Comparison of ENCODE assay signal across 18 cellular contexts in genomic region chr2:102060047-102060446, GRCh38.
DNase-seq lines count a peak whose midpoint lies in the region; ATAC-seq and TF ChIP-seq lines count a peak whose summit lies in the region.
"Had no signal": no experiment of that assay in that cellular context is flagged by ENCODE, and none has a peak within 500 bp of the region (broad histone marks: within the 10 kb centered on the region; RNA-seq: fewer than 3 reads in every experiment).

No MANE protein-coding gene starts in this region.

- H3K4me1 ChIP-seq in adipocyte (ENCODE audit: control insufficient read depth, insufficient read depth, low read length) (peaks cover 71% of the 10 kb centered on the region), transverse colon (peaks cover 14 to 47% (median 29%) of the 10 kb centered on the region in 4 donors)

- no peaks in the 10 kb centered on the region for H3K27me3 ChIP-seq in adipocyte (replicated peaks; ENCODE audit: control insufficient read depth, insufficient read depth, low read length)
- no peaks in the 10 kb centered on the region for H3K27me3 ChIP-seq in transverse colon

- H3K36me3 ChIP-seq in adipocyte (ENCODE audit: control insufficient read depth, insufficient read depth, low read length, severe bottlenecking) (no peaks in the 10 kb centered on the region), transverse colon (no peaks in the 10 kb centered on the region)

- H3K36me3 Mint-ChIP-seq in nephron (ENCODE audit: low read depth): no peaks in the 10 kb centered on the region
- H3K36me3 Mint-ChIP-seq in activated naive CD4-positive, alpha-beta T cell treated with anti-CD3 and anti-CD28 coated beads, Interleukin-2, amount 50 U/mL, for 72 hours: no peaks in the 10 kb centered on the region
- H3K36me3 Mint-ChIP-seq: CD4-positive, CD25-positive, alpha-beta regulatory T cell had no signal

- H3K4me3 ChIP-seq in adipocyte (ENCODE audit: low read length) (no peak overlapping the region), transverse colon (no peak overlapping the region)
- H3K4me3 ChIP-seq: PC-9, SK-N-MC had no signal

- no peaks in the 10 kb centered on the region for H3K9me3 Mint-ChIP-seq in nephron
- peaks cover 0 to 4% of the 10 kb centered on the region in 2 donors for H3K9me3 Mint-ChIP-seq in activated naive CD4-positive, alpha-beta T cell treated with anti-CD3 and anti-CD28 coated beads, Interleukin-2, amount 50 U/mL, for 72 hours
- H3K9me3 Mint-ChIP-seq in stimulated activated naive CD8-positive, alpha-beta T cell treated with anti-CD3 and anti-CD28 coated beads, Interleukin-15, amount 100 ng/mL, for 72 hours: peaks cover 0 to 3% of the 10 kb centered on the region in 2 donors

- peak overlapping the region in 2 of 3 experiments; percentile 68 to 93 for H3K27ac Mint-ChIP-seq in nephron
- no peak overlapping the region for H3K27ac Mint-ChIP-seq in activated naive CD4-positive, alpha-beta T cell treated with anti-CD3 and anti-CD28 coated beads, Interleukin-2, amount 50 U/mL, for 72 hours
- no peak overlapping the region for H3K27ac Mint-ChIP-seq in stimulated activated naive CD8-positive, alpha-beta T cell treated with anti-CD3 and anti-CD28 coated beads, Interleukin-15, amount 100 ng/mL, for 72 hours
- H3K27ac Mint-ChIP-seq: B cell; CD4-positive, CD25-positive, alpha-beta regulatory T cell had no signal

- no peak for TF ChIP-seq CTCF in nephron (IDR thresholded peaks at IDR 0.05; ENCODE audit: unreplicated experiment in 3 of 3)
- TF ChIP-seq CTCF in transverse colon (IDR thresholded peaks at IDR 0.05): no peak

- peak overlapping the region; percentile 18 to 93 (median 91) for H3K27ac ChIP-seq in transverse colon
- H3K27ac ChIP-seq: PC-9, SK-N-MC had no signal

- no peak for DNase-seq in adipocyte (ENCODE audit: low read depth)
- peak; percentile 85 for DNase-seq in left lobe of liver (ENCODE audit: low spot score)
- no peak for DNase-seq in transverse colon
- no peak for DNase-seq in activated naive CD4-positive, alpha-beta T cell treated with anti-CD3 and anti-CD28 coated beads, Interleukin-2, amount 50 U/mL, for 72 hours (ENCODE audit: low spot score in 2 of 2)
- DNase-seq in NCI-H2029 (lab: John Stamatoyannopoulos, UW): no peak
- DNase-seq in stimulated activated naive CD8-positive, alpha-beta T cell treated with anti-CD3 and anti-CD28 coated beads, Interleukin-15, amount 100 ng/mL, for 72 hours: no peak
- DNase-seq: Calu3; CD4-positive, CD25-positive, alpha-beta regulatory T cell; HCEC 1CT; NCI-H1417 treated with DMSO at 0.1 percent for 48 hours; NCI-H1930; NCI-H2171; NCI-H446 treated with DMSO at 0.1 percent for 48 hours; NCI-H774; PC-9 had no signal

- intact Hi-C loops in transverse colon (cut with DNase I; ENCODE audit: low total_unique reads): loop anchor here (5.0 kb wide), 1 partner anchor 82 kb away; the partner anchor contains the start of gene IL1R1

- H3K4me1 Mint-ChIP-seq in nephron: peaks cover 86% of the 10 kb centered on the region
- peaks cover 39% of the 10 kb centered on the region for H3K4me1 Mint-ChIP-seq in stimulated activated naive CD8-positive, alpha-beta T cell treated with anti-CD3 and anti-CD28 coated beads, Interleukin-15, amount 100 ng/mL, for 72 hours
- H3K4me1 Mint-ChIP-seq: B cell had no signal

- peaks cover 8% of the 10 kb centered on the region for H3K27me3 Mint-ChIP-seq in nephron (ENCODE audit: low read depth)
- no peaks in the 10 kb centered on the region for H3K27me3 Mint-ChIP-seq in stimulated activated naive CD8-positive, alpha-beta T cell treated with anti-CD3 and anti-CD28 coated beads, Interleukin-15, amount 100 ng/mL, for 72 hours
- H3K27me3 Mint-ChIP-seq: CD4-positive, CD25-positive, alpha-beta regulatory T cell had no signal

- peak overlapping the region; percentile 94 for H3K9ac ChIP-seq in adipocyte (ENCODE audit: low read length)

- 67 to 76% methylated on average over 2 to 3 of the region's 3 CpGs for WGBS in transverse colon (ENCODE audit: low coverage in 1 of 2), 2 donors

- no peaks in the 10 kb centered on the region for H3K9me3 ChIP-seq in adipocyte (ENCODE audit: control insufficient read depth, low read length)
- no peaks in the 10 kb centered on the region for H3K9me3 ChIP-seq in transverse colon

- no peak for TF ChIP-seq POLR2A in transverse colon (IDR thresholded peaks at IDR 0.05)

- H3K4me3 Mint-ChIP-seq in nephron: no peak overlapping the region
- no peak overlapping the region for H3K4me3 Mint-ChIP-seq in stimulated activated naive CD8-positive, alpha-beta T cell treated with anti-CD3 and anti-CD28 coated beads, Interleukin-15, amount 100 ng/mL, for 72 hours
- H3K4me3 Mint-ChIP-seq: B cell; CD4-positive, CD25-positive, alpha-beta regulatory T cell had no signal

- peak; percentile 77 for ATAC-seq in left lobe of liver
- ATAC-seq in activated naive CD4-positive, alpha-beta T cell treated with anti-CD3 and anti-CD28 coated beads, Interleukin-2, amount 50 U/mL, for 72 hours: no peak
- no peak for ATAC-seq in stimulated activated naive CD8-positive, alpha-beta T cell treated with anti-CD3 and anti-CD28 coated beads, Interleukin-15, amount 100 ng/mL, for 72 hours

- no peak for TF ChIP-seq EP300 in transverse colon (IDR thresholded peaks at IDR 0.05; ENCODE audit: low read depth)

- in situ Hi-C loops in transverse colon (cut with MboI; ENCODE audit: low pct_ligation_motif_present in 1 of 4, low pct_unique_long_range_greater_than_20kb in 1 of 4, low sequenced_read_pairs in 3 of 4): no loop called here

Comparison
In these comparisons a context has a peak if more than half of its experiments do, and no peak if none do; other contexts are left out.
1. H3K27ac Mint-ChIP-seq: peak in nephron (2 of 3); none in activated naive CD4-positive, alpha-beta T cell treated with anti-CD3 and anti-CD28 coated beads, Interleukin-2, amount 50 U/mL, for 72 hours (0 of 2) and stimulated activated naive CD8-positive, alpha-beta T cell treated with anti-CD3 and anti-CD28 coated beads, Interleukin-15, amount 100 ng/mL, for 72 hours (0 of 2).